Comparison of ENCODE assay signal across 11 cellular contexts in the genomic region with DNA sequence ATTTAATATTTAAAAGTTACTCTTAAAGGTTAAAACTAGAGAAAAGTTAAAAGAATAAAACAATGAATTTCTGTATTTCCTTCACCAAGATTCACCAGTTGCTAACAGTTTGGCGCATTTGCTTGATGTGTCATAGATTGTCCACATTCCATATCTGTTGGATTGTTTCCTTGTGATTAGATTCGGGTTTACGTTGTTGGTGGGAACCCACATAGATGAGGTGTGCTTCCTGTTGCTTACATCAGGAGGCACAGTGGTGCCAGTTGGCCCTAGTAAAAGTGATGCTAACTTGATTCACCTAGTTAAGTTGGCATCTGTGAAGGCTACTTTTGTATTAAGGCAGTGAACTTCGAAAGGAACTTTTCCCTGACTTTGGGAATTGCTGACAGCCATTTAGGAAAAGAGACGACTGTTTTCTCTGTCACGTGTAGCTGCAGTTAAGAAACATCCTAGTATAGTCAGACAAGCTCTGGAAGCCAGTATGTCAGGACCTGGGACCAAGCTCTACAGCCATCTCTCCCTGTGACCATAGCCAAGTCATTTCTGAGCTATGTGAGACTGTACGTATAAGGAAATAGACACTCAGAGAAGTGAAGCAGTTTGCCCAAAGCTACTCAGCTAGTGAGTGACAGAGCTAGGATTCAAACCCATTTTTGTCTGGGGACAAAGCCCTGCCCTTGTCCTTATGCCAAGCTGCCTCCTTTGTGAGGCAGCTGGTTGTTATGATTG. TPM values are rescaled to one million over a fixed set of nuclear protein-coding genes. Genes with fewer than 3 reads are reported as not detected.
DNase-seq lines count a peak whose midpoint lies in the region; ATAC-seq, FAIRE-seq and TF ChIP-seq lines count a peak whose summit lies in the region.
"Had no signal": no experiment of that assay in that cellular context is flagged by ENCODE, and none has a peak within 500 bp of the region (broad histone marks: within the 10 kb centered on the region; RNA-seq: fewer than 3 reads in every experiment).

No MANE protein-coding gene starts in this region.

- peak overlapping the region; percentile 83 for H3K4me3 Mint-ChIP-seq in HFFc6
- H3K4me3 Mint-ChIP-seq: memory B cell had no signal

- H3K36me3 Mint-ChIP-seq in HFFc6 (ENCODE audit: low read depth), result peaks cover 20% of the 10 kb centered on the region

- H3K27ac Mint-ChIP-seq in HFFc6, result peak overlapping the region; percentile 99
- H3K27ac Mint-ChIP-seq: memory B cell had no signal

- H3K4me3 ChIP-seq in kidney (ENCODE audit: low read length in 2 of 2) (no peak overlapping the region), HAP-1 (no peak overlapping the region)

- peaks cover 8% of the 10 kb centered on the region for H3K27me3 Mint-ChIP-seq in HFFc6 (ENCODE audit: insufficient read depth)
- H3K27me3 Mint-ChIP-seq: memory B cell had no signal

- H3K4me1 ChIP-seq in kidney (ENCODE audit: control insufficient read depth in 1 of 2, insufficient read depth in 1 of 2, low read depth in 1 of 2, low read length in 2 of 2), result peaks cover 0 to 18% of the 10 kb centered on the region in 2 donors
- no peaks in the 10 kb centered on the region for H3K4me1 ChIP-seq in HAP-1

- peaks cover 81% of the 10 kb centered on the region for H3K4me1 Mint-ChIP-seq in HFFc6 (ENCODE audit: low read depth)

- peak; percentile 57 for TF ChIP-seq CTCF in HFFc6 (IDR thresholded peaks at IDR 0.05)
- no peak for TF ChIP-seq CTCF in kidney (IDR thresholded peaks at IDR 0.05; ENCODE audit: borderline replicate concordance, extremely low read depth, insufficient read depth)

- H3K9me3 Mint-ChIP-seq in HFFc6, result peaks cover 11% of the 10 kb centered on the region; the same call in 1 of the 2 replicates
- H3K9me3 Mint-ChIP-seq: memory B cell had no signal

- H3K9ac ChIP-seq in kidney (ENCODE audit: low read length in 2 of 2), result no peak overlapping the region

- no peaks in the 10 kb centered on the region for H3K27me3 ChIP-seq in HAP-1 (ENCODE audit: low read depth)

- FAIRE-seq in kidney (lab: Jason Lieb, UNC), result no peak

- intact Hi-C loops in kidney (cut with DNase I), result no loop called here

- peak overlapping the region; percentile 35 to 65 for H3K27ac ChIP-seq in kidney (ENCODE audit: low read depth in 2 of 2, low read length in 2 of 2)

- no peak for ATAC-seq in HG03139 (IDR thresholded peaks at IDR 0.05; ENCODE audit: unreplicated experiment)
- ATAC-seq in GM21717 (IDR thresholded peaks at IDR 0.05; ENCODE audit: unreplicated experiment), result no peak

- no peaks in the 10 kb centered on the region for H3K9me3 ChIP-seq in kidney (ENCODE audit: control insufficient read depth in 1 of 2, low read length in 2 of 2)
- H3K9me3 ChIP-seq in HAP-1, result no peaks in the 10 kb centered on the region

- peak; percentile 76 for DNase-seq in 8988T
- DNase-seq in HFFc6, result peak; percentile 94
- peak; percentile 95 for DNase-seq in amniotic epithelial cell (ENCODE audit: low read depth)
- DNase-seq in kidney, result no peak
- no peak for DNase-seq in HAP-1 (ENCODE audit: low spot score in 2 of 2)
- DNase-seq in NCI-H1048 (lab: John Stamatoyannopoulos, UW), result no peak
- DNase-seq: DND-41, NCI-H1092 had no signal

- in situ Hi-C loops in HAP-1 (cut with MboI; ENCODE audit: low sequenced_read_pairs), result no loop called here

- H3K36me3 ChIP-seq in kidney (ENCODE audit: control insufficient read depth in 1 of 2, insufficient read depth in 2 of 2, low read length in 2 of 2) (no peaks in the 10 kb centered on the region), HAP-1 (replicated peaks) (no peaks in the 10 kb centered on the region)

RNA-seq across cellular contexts. Expression of a gene that starts 49.0 kb away (rescaled TPM):
- total RNA-seq in HFFc6 (2021; fragmentation: NEBNext Ultra II Directional; extraction: Animal tissue kit (Norgen Biotek cat#: 25700)), result 10 to 100 TPM; 39.0 to 46.4 (median 41.2) TPM
- total RNA-seq in kidney, result 24.4 TPM
- 13.2 TPM for polyA plus RNA-seq in kidney (ENCODE audit: insufficient read depth, low read depth, low replicate concordance)

Comparison
In these comparisons a context has a peak if more than half of its experiments do, and no peak if none do; other contexts are left out.
1. DNase-seq: peak in 8988T (single experiment), HFFc6 (single experiment) and amniotic epithelial cell (single experiment); none in kidney (single experiment), HAP-1 (0 of 2) and NCI-H1048 (single experiment).